Comparison of ENCODE assay signal across 18 cellular contexts in genomic region chr2:29401994-29402393, GRCh38.
"Had no signal": no experiment of that assay in that cellular context is flagged by ENCODE, and none has a peak within 500 bp of the region (broad histone marks: within the 10 kb centered on the region; RNA-seq: fewer than 3 reads in every experiment).

No MANE protein-coding gene starts in this region.

- H3K4me3 Mint-ChIP-seq: activated naive CD8-positive, alpha-beta T cell; naive B cell had no signal

- H3K9ac ChIP-seq: parathyroid adenoma had no signal

- DNase-seq: activated CD4-positive, alpha-beta T cell treated with anti-CD3 and anti-CD28 coated beads for 1 hour; activated CD4-positive, alpha-beta T cell treated with anti-CD3 and anti-CD28 coated beads, Interleukin-2, amount 50 U/mL, for 4 hours; activated T-cell treated with anti-CD3 and anti-CD28 coated beads for 4 hours; hypothalamus; kidney; left ventricle myocardium inferior; mesenchymal stem cell; mucosa of descending colon; naive B cell; stimulated activated CD4-positive, alpha-beta T cell treated with anti-CD3 and anti-CD28 coated beads, Interleukin-1b, Interleukin-23, amount 100 ng/mL, for 48 hours; stimulated activated CD8-positive, alpha-beta memory T cell treated with anti-CD3 and anti-CD28 coated beads, Interleukin-4, amount 100 ng/mL, for 48 hours; stimulated activated naive CD4-positive, alpha-beta T cell; substantia nigra; tibial artery had no signal

- H3K4me3 ChIP-seq: left ventricle myocardium inferior, mucosa of descending colon, tibial artery had no signal

- H3K79me2 ChIP-seq: parathyroid adenoma had no signal

- ATAC-seq: mucosa of descending colon had no signal

- H3K27me3 ChIP-seq: tibial artery had no signal

- H3K36me3 ChIP-seq: left ventricle myocardium inferior, neutrophil, tibial artery had no signal

- H3K4me1 ChIP-seq: left ventricle myocardium inferior, tibial artery had no signal

- H3K9me3 ChIP-seq: left ventricle myocardium inferior, mucosa of descending colon, neutrophil, tibial artery had no signal

- H2AFZ ChIP-seq: parathyroid adenoma had no signal

- H3K27me3 Mint-ChIP-seq: activated naive CD8-positive, alpha-beta T cell had no signal

- H3K36me3 Mint-ChIP-seq: activated naive CD8-positive, alpha-beta T cell; naive B cell had no signal

- H3K27ac ChIP-seq: left ventricle myocardium inferior, neutrophil, parathyroid adenoma, tibial artery, VCaP had no signal

- H3K27ac Mint-ChIP-seq: activated naive CD8-positive, alpha-beta T cell; naive B cell had no signal
